Comparison of ENCODE assay signal across 15 cellular contexts in genomic region chr1:233290609-233291008, GRCh38. TPM values are rescaled to one million over a fixed set of nuclear protein-coding genes. Genes with fewer than 3 reads are reported as not detected.
A peak's percentile ranks its signal among the peaks of the same experiment; 100 is the strongest.
DNase-seq lines count a peak whose midpoint lies in the region; ATAC-seq lines count a peak whose summit lies in the region.
"Had no signal": no experiment of that assay in that cellular context is flagged by ENCODE, and none has a peak within 500 bp of the region (broad histone marks: within the 10 kb centered on the region; RNA-seq: fewer than 3 reads in every experiment).

No MANE protein-coding gene starts in this region.

- no peak overlapping the region for H3K27ac ChIP-seq in CD4-positive, CD25-positive, alpha-beta regulatory T cell (ENCODE audit: insufficient read depth, low read length, poor library complexity, severe bottlenecking)
- H3K27ac ChIP-seq in HUES6 (ENCODE audit: low read depth, low read length): peak overlapping the region; percentile 42
- H3K27ac ChIP-seq in iPS-20b (ENCODE audit: low read length): peak overlapping the region; percentile 63
- H3K27ac ChIP-seq: SJCRH30 had no signal

- H3K9ac ChIP-seq in HUES6 (ENCODE audit: low read length): no peak overlapping the region
- H3K9ac ChIP-seq in iPS-20b (ENCODE audit: low read depth, low read length): peak overlapping the region; percentile 16; the same call in 1 of the 2 replicates

- no peaks in the 10 kb centered on the region for H3K27me3 ChIP-seq in CD4-positive, CD25-positive, alpha-beta regulatory T cell (ENCODE audit: control insufficient read depth, insufficient read depth, low read length)
- no peaks in the 10 kb centered on the region for H3K27me3 ChIP-seq in HUES6 (ENCODE audit: control insufficient read depth, insufficient read depth, low read length)
- H3K27me3 ChIP-seq in iPS-20b (ENCODE audit: insufficient read depth, low read length): no peaks in the 10 kb centered on the region
- H3K27me3 ChIP-seq: BE2C, SJCRH30 had no signal

- DNase-seq in CD4-positive, CD25-positive, alpha-beta regulatory T cell: no peak
- DNase-seq in T-helper 17 cell (no peak), DMS153 (lab: John Stamatoyannopoulos, UW) (no peak)
- DNase-seq in natural killer cell treated with Interleukin-12 subunit alpha and Interleukin-12 subunit beta and Interleukin-15 and Interleukin-18, amount 100 ng/mL, for 72 hours (ENCODE audit: low spot score): no peak
- DNase-seq: BE2C, DMS 273 treated with DMSO at 0.1 percent for 48 hours, NCI-H1105, NCI-H187, NCI-H446 treated with DMSO at 0.1 percent for 48 hours, NCI-H748 treated with DMSO at 0.1 percent for 48 hours, SJCRH30, SW 1271 had no signal

- H3K36me3 ChIP-seq in CD4-positive, CD25-positive, alpha-beta regulatory T cell (ENCODE audit: control insufficient read depth, insufficient read depth, low read length): peaks cover 6% of the 10 kb centered on the region
- H3K36me3 ChIP-seq in HUES6 (ENCODE audit: control insufficient read depth, insufficient read depth, low read length) (peaks cover 23% of the 10 kb centered on the region), iPS-20b (ENCODE audit: insufficient read depth, low read depth, low read length) (peaks cover 24% of the 10 kb centered on the region; the same call in 1 of the 2 replicates)
- H3K36me3 ChIP-seq: BE2C, SJCRH30 had no signal

- no peaks in the 10 kb centered on the region for H3K27me3 Mint-ChIP-seq in CD4-positive, CD25-positive, alpha-beta regulatory T cell
- no peaks in the 10 kb centered on the region for H3K27me3 Mint-ChIP-seq in T-helper 17 cell
- peaks cover 0 to 2% of the 10 kb centered on the region in 2 donors for H3K27me3 Mint-ChIP-seq in natural killer cell treated with Interleukin-12 subunit alpha and Interleukin-12 subunit beta and Interleukin-15 and Interleukin-18, amount 100 ng/mL, for 72 hours

- peak overlapping the region in 2 of 3 donors; percentile 26 to 79 for H3K27ac Mint-ChIP-seq in CD4-positive, CD25-positive, alpha-beta regulatory T cell
- peak overlapping the region; percentile 27 for H3K27ac Mint-ChIP-seq in T-helper 17 cell
- H3K27ac Mint-ChIP-seq in natural killer cell treated with Interleukin-12 subunit alpha and Interleukin-12 subunit beta and Interleukin-15 and Interleukin-18, amount 100 ng/mL, for 72 hours: no peak overlapping the region

- H3K4me3 Mint-ChIP-seq in CD4-positive, CD25-positive, alpha-beta regulatory T cell: no peak overlapping the region
- H3K4me3 Mint-ChIP-seq in T-helper 17 cell: no peak overlapping the region
- H3K4me3 Mint-ChIP-seq in natural killer cell treated with Interleukin-12 subunit alpha and Interleukin-12 subunit beta and Interleukin-15 and Interleukin-18, amount 100 ng/mL, for 72 hours: no peak overlapping the region

- peaks cover 14% of the 10 kb centered on the region for H3K36me3 Mint-ChIP-seq in CD4-positive, CD25-positive, alpha-beta regulatory T cell
- H3K36me3 Mint-ChIP-seq in T-helper 17 cell (ENCODE audit: low read depth): peaks cover 2% of the 10 kb centered on the region
- peaks cover 10% of the 10 kb centered on the region for H3K36me3 Mint-ChIP-seq in natural killer cell treated with Interleukin-12 subunit alpha and Interleukin-12 subunit beta and Interleukin-15 and Interleukin-18, amount 100 ng/mL, for 72 hours

- peaks cover 14% of the 10 kb centered on the region for H3K4me1 ChIP-seq in CD4-positive, CD25-positive, alpha-beta regulatory T cell (ENCODE audit: control insufficient read depth, insufficient read depth, low read length, poor library complexity, severe bottlenecking)
- H3K4me1 ChIP-seq in HUES6 (ENCODE audit: control insufficient read depth, insufficient read depth, low read length) (peaks cover 60% of the 10 kb centered on the region), iPS-20b (ENCODE audit: insufficient read depth, low read length) (peaks cover 47% of the 10 kb centered on the region)
- H3K4me1 ChIP-seq: BE2C, SJCRH30 had no signal

- no peaks in the 10 kb centered on the region for H3K9me3 Mint-ChIP-seq in CD4-positive, CD25-positive, alpha-beta regulatory T cell
- H3K9me3 Mint-ChIP-seq in natural killer cell treated with Interleukin-12 subunit alpha and Interleukin-12 subunit beta and Interleukin-15 and Interleukin-18, amount 100 ng/mL, for 72 hours: no peaks in the 10 kb centered on the region

- ATAC-seq in CD4-positive, CD25-positive, alpha-beta regulatory T cell (ENCODE audit: low read depth in 2 of 2): no peak
- ATAC-seq in T-helper 17 cell (no peak), HG02623 (IDR thresholded peaks at IDR 0.05; ENCODE audit: unreplicated experiment) (no peak)
- no peak for ATAC-seq in natural killer cell treated with Interleukin-12 subunit alpha and Interleukin-12 subunit beta and Interleukin-15 and Interleukin-18, amount 100 ng/mL, for 72 hours

- H3K4me3 ChIP-seq in CD4-positive, CD25-positive, alpha-beta regulatory T cell (ENCODE audit: low read depth, low read length): no peak overlapping the region
- H3K4me3 ChIP-seq in HUES6 (ENCODE audit: low read depth, low read length) (no peak overlapping the region), iPS-20b (ENCODE audit: low read length) (peak overlapping the region; percentile 36; the same call in 1 of the 2 replicates)
- H3K4me3 ChIP-seq: SJCRH30 had no signal

- H3K4me1 Mint-ChIP-seq in CD4-positive, CD25-positive, alpha-beta regulatory T cell: peaks cover 19 to 36% (median 27%) of the 10 kb centered on the region in 4 donors
- peaks cover 41% of the 10 kb centered on the region for H3K4me1 Mint-ChIP-seq in T-helper 17 cell
- H3K4me1 Mint-ChIP-seq in natural killer cell treated with Interleukin-12 subunit alpha and Interleukin-12 subunit beta and Interleukin-15 and Interleukin-18, amount 100 ng/mL, for 72 hours (ENCODE audit: low read depth in 2 of 2): peaks cover 6 to 15% of the 10 kb centered on the region in 2 donors

- H3K9me3 ChIP-seq in CD4-positive, CD25-positive, alpha-beta regulatory T cell (ENCODE audit: control insufficient read depth in 2 of 2, low read length in 2 of 2): no peaks in the 10 kb centered on the region
- H3K9me3 ChIP-seq in HUES6 (ENCODE audit: control insufficient read depth, insufficient read depth, low read depth, low read length) (no peaks in the 10 kb centered on the region), T-helper 17 cell (ENCODE audit: control insufficient read depth, low read length, poor library complexity, severe bottlenecking) (no peaks in the 10 kb centered on the region), iPS-20b (ENCODE audit: insufficient read depth, low read depth, low read length) (no peaks in the 10 kb centered on the region)
- H3K9me3 ChIP-seq: BE2C, SJCRH30 had no signal

RNA-seq across cellular contexts. Expression of gene PCNX2, which starts 4.9 kb away (rescaled TPM):
- total RNA-seq in CD4-positive, CD25-positive, alpha-beta regulatory T cell: 42.3 TPM
- polyA plus RNA-seq in CD4-positive, CD25-positive, alpha-beta regulatory T cell: 1 to 10 TPM; 1.6 to 4.2 (median 2.4) TPM
- total RNA-seq in T-helper 17 cell: 10 to 100 TPM; 64.1 to 70.1 TPM
- 10 to 100 TPM in 1 of 2 donors, 1 to 10 TPM in 1; 7.1 to 30.8 TPM for total RNA-seq in natural killer cell treated with Interleukin-12 subunit alpha and Interleukin-12 subunit beta and Interleukin-15 and Interleukin-18, amount 100 ng/mL, for 72 hours

RNA-seq across cellular contexts. Expression of gene MAP3K21, which starts 36.9 kb away (rescaled TPM):
- 0.30 TPM for total RNA-seq in CD4-positive, CD25-positive, alpha-beta regulatory T cell
- polyA plus RNA-seq in CD4-positive, CD25-positive, alpha-beta regulatory T cell: under 1 TPM in 3 of 4 donors, not detected in 1; 0.13 to 0.24 (median 0.21) TPM
- 1 to 10 TPM; 1.4 to 1.9 TPM for total RNA-seq in T-helper 17 cell
- total RNA-seq in natural killer cell treated with Interleukin-12 subunit alpha and Interleukin-12 subunit beta and Interleukin-15 and Interleukin-18, amount 100 ng/mL, for 72 hours: 1 to 10 TPM in 1 of 2 donors, under 1 TPM in 1; 0.64 to 3.0 TPM
- total RNA-seq: SJCRH30 had no signal

Comparison
In these comparisons a context has a peak if more than half of its experiments do, and no peak if none do; other contexts are left out.
1. H3K27ac Mint-ChIP-seq: peak in CD4-positive, CD25-positive, alpha-beta regulatory T cell (2 of 3) and T-helper 17 cell (single experiment); none in natural killer cell treated with Interleukin-12 subunit alpha and Interleukin-12 subunit beta and Interleukin-15 and Interleukin-18, amount 100 ng/mL, for 72 hours (0 of 2).